1 cellular context compared by ENCODE assay signal in the genomic region with DNA sequence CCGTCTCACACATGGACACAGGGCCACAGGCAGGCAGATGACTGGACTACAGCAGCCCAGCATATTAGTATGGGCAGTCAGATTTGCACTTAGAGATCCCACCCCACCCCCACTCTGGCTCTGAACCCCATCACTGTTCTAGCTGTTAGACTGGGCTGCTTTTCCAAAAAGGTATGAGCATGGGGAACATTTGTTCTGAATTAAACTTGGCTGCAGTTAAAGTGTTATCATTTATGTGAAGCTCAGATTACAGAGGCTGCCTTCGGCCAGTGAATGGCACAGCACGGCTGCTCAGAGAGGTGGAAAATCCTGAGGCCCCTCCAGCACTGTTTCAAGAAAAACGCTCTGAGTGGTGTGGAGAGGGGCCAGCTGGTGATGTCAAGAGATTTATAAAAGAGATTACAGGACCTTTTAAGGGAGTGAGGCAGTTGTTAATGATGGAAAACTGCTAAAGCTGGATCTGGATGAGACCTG.
TF ChIP-seq lines count a peak whose summit lies in the region.

No MANE protein-coding gene starts in this region.

TF ChIP-seq in WTC11, 78 proteins besides CTCF, POLR2A, EP300 and RAD21 (continued from another document):
- TF ChIP-seq, protein P1, sequence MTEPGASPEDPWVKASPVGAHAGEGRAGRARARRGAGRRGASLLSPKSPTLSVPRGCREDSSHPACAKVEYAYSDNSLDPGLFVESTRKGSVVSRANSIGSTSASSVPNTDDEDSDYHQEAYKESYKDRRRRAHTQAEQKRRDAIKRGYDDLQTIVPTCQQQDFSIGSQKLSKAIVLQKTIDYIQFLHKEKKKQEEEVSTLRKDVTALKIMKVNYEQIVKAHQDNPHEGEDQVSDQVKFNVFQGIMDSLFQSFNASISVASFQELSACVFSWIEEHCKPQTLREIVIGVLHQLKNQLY (CRISPR knock-in tag; IDR thresholded peaks at IDR 0.05), result no peak
- TF ChIP-seq MXD4 (CRISPR knock-in tag; IDR thresholded peaks at IDR 0.05; ENCODE audit: borderline replicate concordance), result no peak
- TF ChIP-seq, protein P2, sequence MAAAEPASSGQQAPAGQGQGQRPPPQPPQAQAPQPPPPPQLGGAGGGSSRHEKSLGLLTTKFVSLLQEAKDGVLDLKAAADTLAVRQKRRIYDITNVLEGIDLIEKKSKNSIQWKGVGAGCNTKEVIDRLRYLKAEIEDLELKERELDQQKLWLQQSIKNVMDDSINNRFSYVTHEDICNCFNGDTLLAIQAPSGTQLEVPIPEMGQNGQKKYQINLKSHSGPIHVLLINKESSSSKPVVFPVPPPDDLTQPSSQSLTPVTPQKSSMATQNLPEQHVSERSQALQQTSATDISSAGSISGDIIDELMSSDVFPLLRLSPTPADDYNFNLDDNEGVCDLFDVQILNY (CRISPR knock-in tag; IDR thresholded peaks at IDR 0.05), result no peak
